ENCODE assay signal across 20 cellular contexts in genomic region chr1:53339736-53340385, GRCh38. TPM values are rescaled to one million over a fixed set of nuclear protein-coding genes. Genes with fewer than 3 reads are reported as not detected.
DNase-seq lines count a peak whose midpoint lies in the region; ATAC-seq and TF ChIP-seq lines count a peak whose summit lies in the region.
"Had no signal": no experiment of that assay in that cellular context is flagged by ENCODE, and none has a peak within 500 bp of the region (broad histone marks: within the 10 kb centered on the region; RNA-seq: fewer than 3 reads in every experiment).

No MANE protein-coding gene starts in this region.

- POLR2A ChIA-PET in activated B cell treated with CpG ODN at 0.5 μM for 24 hours (lab: Charles Lee): no interaction called here

- H3K4me3 Mint-ChIP-seq in activated B cell treated with CpG ODN at 0.5 μM for 24 hours (no peak overlapping the region), osteocyte (ENCODE audit: unreplicated experiment) (no peak overlapping the region)
- H3K4me3 Mint-ChIP-seq: CD4-positive, alpha-beta T cell; stimulated activated naive CD8-positive, alpha-beta T cell treated with anti-CD3 and anti-CD28 coated beads, Interleukin-15, Interleukin-2, amounts not matched to agents 100 ng/mL and 50 ng/mL, for 24 hours; WTC11 had no signal

- TF ChIP-seq CTCF in activated B cell treated with CpG ODN at 0.5 μM for 24 hours (IDR thresholded peaks at IDR 0.05) (no peak), osteocyte (IDR thresholded peaks at IDR 0.05) (no peak)

- peak; percentile 6 for DNase-seq in activated CD4-positive, CD25-positive, alpha-beta regulatory T cell treated with anti-CD3 and anti-CD28 coated beads, Interleukin-2, amount 50 U/mL, for 72 hours
- no peak for DNase-seq in activated CD4-positive, CD25-positive, alpha-beta regulatory T cell (lab: John Stamatoyannopoulos, UW)
- peak; percentile 10 for DNase-seq in activated B cell treated with CpG ODN at 0.5 μM for 24 hours
- DNase-seq in osteocyte (ENCODE audit: extremely low spot score, unreplicated experiment): peak; percentile 71
- no peak for DNase-seq in NCI-H748 treated with DMSO at 0.1 percent for 48 hours (lab: John Stamatoyannopoulos, UW)
- no peak for DNase-seq in SHP77 (lab: John Stamatoyannopoulos, UW)
- DNase-seq in KBM-7: no peak
- DNase-seq: activated naive CD4-positive, alpha-beta T cell treated with Interleukin-2 at 50 U/mL for 16 hours; DMS 273 treated with DMSO at 0.1 percent for 48 hours; foreskin keratinocyte; MG63; NCI-H1436; NCI-H526 treated with DMSO at 0.1 percent for 48 hours; stimulated activated CD4-positive, alpha-beta T cell treated with anti-CD3 and anti-CD28 coated beads, Interleukin-4, amount 100 ng/mL, for 1 hour; T-helper 9 cell had no signal

- intact Hi-C loops in activated B cell treated with CpG ODN at 0.5 μM for 24 hours (cut with micrococcal nuclease): no loop called here

- no peaks in the 10 kb centered on the region for H3K27me3 Mint-ChIP-seq in activated B cell treated with CpG ODN at 0.5 μM for 24 hours
- peaks cover 23% of the 10 kb centered on the region for H3K27me3 Mint-ChIP-seq in osteocyte (ENCODE audit: unreplicated experiment)
- H3K27me3 Mint-ChIP-seq: CD4-positive, alpha-beta T cell; IgD-negative memory B cell; stimulated activated naive CD8-positive, alpha-beta T cell treated with anti-CD3 and anti-CD28 coated beads, Interleukin-15, Interleukin-2, amounts not matched to agents 100 ng/mL and 50 ng/mL, for 24 hours had no signal

- peaks cover 6% of the 10 kb centered on the region for H3K4me1 Mint-ChIP-seq in activated B cell treated with CpG ODN at 0.5 μM for 24 hours
- peaks cover 7% of the 10 kb centered on the region for H3K4me1 Mint-ChIP-seq in osteocyte (ENCODE audit: unreplicated experiment)
- H3K4me1 Mint-ChIP-seq: WTC11 had no signal

- H3K36me3 Mint-ChIP-seq in activated B cell treated with CpG ODN at 0.5 μM for 24 hours (ENCODE audit: low read depth) (no peaks in the 10 kb centered on the region), osteocyte (ENCODE audit: unreplicated experiment) (no peaks in the 10 kb centered on the region)
- H3K36me3 Mint-ChIP-seq: IgD-negative memory B cell, WTC11 had no signal

- in situ Hi-C loops in KBM-7 (cut with MboI; ENCODE audit: low pct_unique_long_range_greater_than_20kb, low sequenced_read_pairs): no loop called here

- H3K9me3 Mint-ChIP-seq in activated B cell treated with CpG ODN at 0.5 μM for 24 hours (no peaks in the 10 kb centered on the region), osteocyte (ENCODE audit: unreplicated experiment) (no peaks in the 10 kb centered on the region)
- H3K9me3 Mint-ChIP-seq: CD4-positive, alpha-beta T cell; IgD-negative memory B cell had no signal

- CTCF ChIA-PET in activated B cell treated with CpG ODN at 0.5 μM for 24 hours (lab: Charles Lee): no interaction called here

- ATAC-seq in activated B cell treated with CpG ODN at 0.5 μM for 24 hours (ENCODE audit: low read depth) (no peak), esophagus mucosa (peak; percentile 17)
- ATAC-seq: WTC11 had no signal

- H3K27ac Mint-ChIP-seq in activated B cell treated with CpG ODN at 0.5 μM for 24 hours (no peak overlapping the region), osteocyte (ENCODE audit: unreplicated experiment) (no peak overlapping the region)
- H3K27ac Mint-ChIP-seq: CD4-positive, alpha-beta T cell; stimulated activated naive CD8-positive, alpha-beta T cell treated with anti-CD3 and anti-CD28 coated beads, Interleukin-15, Interleukin-2, amounts not matched to agents 100 ng/mL and 50 ng/mL, for 24 hours; WTC11 had no signal

RNA-seq across cellular contexts. Expression of gene LRP8, which starts 12.0 kb away (rescaled TPM):
- total RNA-seq in activated B cell treated with CpG ODN at 0.5 μM for 24 hours: 25.1 and 40.6 TPM in 2 replicates
- total RNA-seq in esophagus mucosa: 21.0 TPM
- total RNA-seq in osteocyte: 4.4 and 6.3 TPM in 2 replicates

Comparison
In these comparisons a context has a peak if more than half of its experiments do, and no peak if none do; other contexts are left out.
1. DNase-seq: peak in activated CD4-positive, CD25-positive, alpha-beta regulatory T cell treated with anti-CD3 and anti-CD28 coated beads, Interleukin-2, amount 50 U/mL, for 72 hours (single experiment), activated B cell treated with CpG ODN at 0.5 μM for 24 hours (single experiment) and osteocyte (single experiment); none in activated CD4-positive, CD25-positive, alpha-beta regulatory T cell (0 of 4), NCI-H748 treated with DMSO at 0.1 percent for 48 hours (single experiment), SHP77 (0 of 2) and KBM-7 (single experiment).